ENCODE assay signal across 8 cellular contexts in genomic region chr6:48765352-48765961, GRCh38.
DNase-seq lines count a peak whose midpoint lies in the region; ATAC-seq and TF ChIP-seq lines count a peak whose summit lies in the region.

No MANE protein-coding gene starts in this region.

- no peaks in the 10 kb centered on the region for H3K36me3 Mint-ChIP-seq in osteocyte (ENCODE audit: unreplicated experiment)
- no peaks in the 10 kb centered on the region for H3K36me3 Mint-ChIP-seq in naive thymus-derived CD4-positive, alpha-beta T cell

- no peaks in the 10 kb centered on the region for H3K9me3 Mint-ChIP-seq in osteocyte (ENCODE audit: unreplicated experiment)
- peaks cover 0 to 2% (median 0%) of the 10 kb centered on the region in 11 donors for H3K9me3 Mint-ChIP-seq in naive thymus-derived CD4-positive, alpha-beta T cell

- no peaks in the 10 kb centered on the region for H3K27me3 Mint-ChIP-seq in osteocyte (ENCODE audit: unreplicated experiment)
- no peaks in the 10 kb centered on the region for H3K27me3 Mint-ChIP-seq in naive thymus-derived CD4-positive, alpha-beta T cell

- TF ChIP-seq POLR2A in esophagus squamous epithelium (IDR thresholded peaks at IDR 0.05) = no peak

- H3K36me3 ChIP-seq in esophagus squamous epithelium = no peaks in the 10 kb centered on the region
- no peaks in the 10 kb centered on the region for H3K36me3 ChIP-seq in naive thymus-derived CD4-positive, alpha-beta T cell (ENCODE audit: control insufficient read depth in 2 of 3, insufficient read depth in 3 of 3, low read length in 3 of 3)

- H3K27ac ChIP-seq in RWPE1 = no peak overlapping the region
- peak overlapping the region in 3 of 4 donors; percentile 1 to 66 (median 52) for H3K27ac ChIP-seq in esophagus squamous epithelium
- no peak overlapping the region for H3K27ac ChIP-seq in naive thymus-derived CD4-positive, alpha-beta T cell (ENCODE audit: low read depth, low read length)

- intact Hi-C loops in esophagus squamous epithelium (cut with DNase I) = no loop called here
- intact Hi-C loops in naive thymus-derived CD4-positive, alpha-beta T cell (cut with micrococcal nuclease) = loop anchor here in 1 of 2 donors (5.0 kb wide), 1 partner anchor 978 kb away; no protein-coding TSS in a partner anchor

- no peaks in the 10 kb centered on the region for H3K27me3 ChIP-seq in esophagus squamous epithelium
- H3K27me3 ChIP-seq in naive thymus-derived CD4-positive, alpha-beta T cell (ENCODE audit: control insufficient read depth in 2 of 2, insufficient read depth in 2 of 2, low read length in 2 of 2) = no peaks in the 10 kb centered on the region

- no peak for ATAC-seq in HG02885 (IDR thresholded peaks at IDR 0.05; ENCODE audit: poor library complexity, unreplicated experiment)
- no peak for ATAC-seq in naive thymus-derived CD4-positive, alpha-beta T cell

- TF ChIP-seq CTCF in RWPE1 (conservative IDR thresholded peaks at IDR 0.05; ENCODE audit: low read depth) (peak; percentile 41), esophagus squamous epithelium (IDR thresholded peaks at IDR 0.05) (peak; percentile 26 to 72 (median 35)), osteocyte (IDR thresholded peaks at IDR 0.05) (peak; percentile 86)

- no peak overlapping the region for H3K27ac Mint-ChIP-seq in osteocyte (ENCODE audit: unreplicated experiment)
- H3K27ac Mint-ChIP-seq in naive thymus-derived CD4-positive, alpha-beta T cell = no peak overlapping the region

- POLR2A ChIA-PET in RWPE1 (lab: Yijun Ruan, JAX; ENCODE audit: low non-redundant PET) = no interaction called here
- POLR2A ChIA-PET in naive thymus-derived CD4-positive, alpha-beta T cell (lab: Charles Lee) = no interaction called here

- WGBS in esophagus squamous epithelium, 2 donors = 8 to 15% methylated on average over 7 of the region's 7 CpGs

- H3K9me3 ChIP-seq in esophagus squamous epithelium = no peaks in the 10 kb centered on the region
- H3K9me3 ChIP-seq in naive thymus-derived CD4-positive, alpha-beta T cell (ENCODE audit: control insufficient read depth in 2 of 3, low read length in 3 of 3) = no peaks in the 10 kb centered on the region

- CTCF ChIA-PET in RWPE1 (lab: Yijun Ruan, JAX) = interaction anchor here (0.5 to 1.4 kb wide), 5 partner anchors 56 to 891 kb away, joined by 3 to 5 read pairs (median 3); no protein-coding TSS in a partner anchor
- CTCF ChIA-PET in naive thymus-derived CD4-positive, alpha-beta T cell (lab: Charles Lee) = no interaction called here

- peaks cover 32% of the 10 kb centered on the region for H3K4me1 Mint-ChIP-seq in osteocyte (ENCODE audit: unreplicated experiment)
- H3K4me1 Mint-ChIP-seq in naive thymus-derived CD4-positive, alpha-beta T cell = no peaks in the 10 kb centered on the region

- no peak overlapping the region for H3K4me3 Mint-ChIP-seq in osteocyte (ENCODE audit: unreplicated experiment)
- no peak overlapping the region for H3K4me3 Mint-ChIP-seq in naive thymus-derived CD4-positive, alpha-beta T cell

- peaks cover 4 to 22% (median 4%) of the 10 kb centered on the region in 3 donors for H3K4me1 ChIP-seq in esophagus squamous epithelium
- no peaks in the 10 kb centered on the region for H3K4me1 ChIP-seq in naive thymus-derived CD4-positive, alpha-beta T cell (ENCODE audit: control insufficient read depth in 2 of 2, insufficient read depth in 2 of 2, low read length in 2 of 2)

- H3K4me3 ChIP-seq in esophagus squamous epithelium = no peak overlapping the region
- no peak overlapping the region for H3K4me3 ChIP-seq in naive thymus-derived CD4-positive, alpha-beta T cell (ENCODE audit: low read length)

- DNase-seq in ELF-1 (ENCODE audit: low read depth, low spot score) (peak; percentile 23), LHCN-M2 (ENCODE audit: low read depth) (peak; percentile 74), RWPE1 (ENCODE audit: low spot score) (peak; percentile 33), esophagus squamous epithelium (lab: John Stamatoyannopoulos, UW) (no peak), osteocyte (ENCODE audit: extremely low spot score, unreplicated experiment) (no peak), GM19240 (ENCODE audit: insufficient read length, low spot score) (no peak)
- DNase-seq in naive thymus-derived CD4-positive, alpha-beta T cell = no peak

Comparison
In these comparisons a context has a peak if more than half of its experiments do, and no peak if none do; other contexts are left out.
1. DNase-seq: peak in ELF-1 (single experiment), LHCN-M2 (single experiment) and RWPE1 (single experiment); none in esophagus squamous epithelium (single experiment), osteocyte (single experiment), GM19240 (single experiment) and naive thymus-derived CD4-positive, alpha-beta T cell (0 of 9).
2. H3K27ac ChIP-seq: peak in esophagus squamous epithelium (3 of 4); none in RWPE1 (single experiment) and naive thymus-derived CD4-positive, alpha-beta T cell (single experiment).
3. CTCF ChIP-seq: peak in every context shown above with its lines; median percentile 86 in osteocyte; 41 in RWPE1; 35 in esophagus squamous epithelium.